ENCODE assay signal across 1 cellular context in the genomic region with DNA sequence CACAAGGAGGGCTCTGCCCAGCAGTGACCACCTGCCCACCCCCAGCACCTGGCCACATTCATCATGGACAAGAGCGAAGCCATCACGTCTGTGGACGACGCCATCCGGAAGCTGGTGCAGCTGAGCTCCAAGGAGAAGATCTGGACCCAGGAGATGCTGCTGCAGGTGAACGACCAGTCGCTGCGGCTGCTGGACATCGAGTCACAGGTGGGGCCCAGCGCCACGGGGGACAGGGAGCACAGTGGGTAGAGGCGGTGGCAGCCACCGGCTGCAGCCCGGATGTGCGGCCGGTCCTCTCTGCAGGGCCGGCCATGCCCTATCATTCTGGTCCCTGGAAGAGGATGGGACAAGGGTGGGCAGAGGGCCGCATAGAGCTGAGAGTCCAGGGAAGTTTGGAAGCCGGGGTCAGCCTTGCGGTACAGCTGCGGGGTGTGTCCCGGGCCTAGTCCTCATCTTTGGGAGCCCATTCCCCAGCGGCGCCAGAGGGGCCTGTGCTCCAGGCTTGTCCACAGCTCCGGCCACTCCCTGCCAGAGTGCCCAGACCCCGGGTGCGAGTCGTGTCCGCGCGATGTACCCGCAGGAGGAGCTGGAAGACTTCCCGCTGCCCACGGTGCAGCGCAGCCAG.
TF ChIP-seq lines count a peak whose summit lies in the region.

No MANE protein-coding gene starts in this region.

TF ChIP-seq in GM12878, 131 proteins besides CTCF, POLR2A, EP300 and RAD21:
- no peak for TF ChIP-seq ZNF384 (IDR thresholded peaks at IDR 0.05; ENCODE audit: borderline replicate concordance, low read depth, low read length)
- TF ChIP-seq BRCA1 (IDR thresholded peaks at IDR 0.05; ENCODE audit: low read depth, low read length): no peak
- TF ChIP-seq SPI1 (IDR thresholded peaks at IDR 0.05; ENCODE audit: borderline replicate concordance, insufficient read depth, low read depth, low read length): no peak
- TF ChIP-seq, protein P1, sequence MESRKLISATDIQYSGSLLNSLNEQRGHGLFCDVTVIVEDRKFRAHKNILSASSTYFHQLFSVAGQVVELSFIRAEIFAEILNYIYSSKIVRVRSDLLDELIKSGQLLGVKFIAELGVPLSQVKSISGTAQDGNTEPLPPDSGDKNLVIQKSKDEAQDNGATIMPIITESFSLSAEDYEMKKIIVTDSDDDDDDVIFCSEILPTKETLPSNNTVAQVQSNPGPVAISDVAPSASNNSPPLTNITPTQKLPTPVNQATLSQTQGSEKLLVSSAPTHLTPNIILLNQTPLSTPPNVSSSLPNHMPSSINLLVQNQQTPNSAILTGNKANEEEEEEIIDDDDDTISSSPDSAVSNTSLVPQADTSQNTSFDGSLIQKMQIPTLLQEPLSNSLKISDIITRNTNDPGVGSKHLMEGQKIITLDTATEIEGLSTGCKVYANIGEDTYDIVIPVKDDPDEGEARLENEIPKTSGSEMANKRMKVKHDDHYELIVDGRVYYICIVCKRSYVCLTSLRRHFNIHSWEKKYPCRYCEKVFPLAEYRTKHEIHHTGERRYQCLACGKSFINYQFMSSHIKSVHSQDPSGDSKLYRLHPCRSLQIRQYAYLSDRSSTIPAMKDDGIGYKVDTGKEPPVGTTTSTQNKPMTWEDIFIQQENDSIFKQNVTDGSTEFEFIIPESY (IDR thresholded peaks at IDR 0.05): no peak
- TF ChIP-seq, protein P2, sequence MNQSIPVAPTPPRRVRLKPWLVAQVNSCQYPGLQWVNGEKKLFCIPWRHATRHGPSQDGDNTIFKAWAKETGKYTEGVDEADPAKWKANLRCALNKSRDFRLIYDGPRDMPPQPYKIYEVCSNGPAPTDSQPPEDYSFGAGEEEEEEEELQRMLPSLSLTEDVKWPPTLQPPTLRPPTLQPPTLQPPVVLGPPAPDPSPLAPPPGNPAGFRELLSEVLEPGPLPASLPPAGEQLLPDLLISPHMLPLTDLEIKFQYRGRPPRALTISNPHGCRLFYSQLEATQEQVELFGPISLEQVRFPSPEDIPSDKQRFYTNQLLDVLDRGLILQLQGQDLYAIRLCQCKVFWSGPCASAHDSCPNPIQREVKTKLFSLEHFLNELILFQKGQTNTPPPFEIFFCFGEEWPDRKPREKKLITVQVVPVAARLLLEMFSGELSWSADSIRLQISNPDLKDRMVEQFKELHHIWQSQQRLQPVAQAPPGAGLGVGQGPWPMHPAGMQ (IDR thresholded peaks at IDR 0.05; ENCODE audit: borderline replicate concordance): no peak
- no peak for TF ChIP-seq FOXK2 (IDR thresholded peaks at IDR 0.05)
- no peak for TF ChIP-seq NBN (IDR thresholded peaks at IDR 0.05)
- TF ChIP-seq IKZF2 (IDR thresholded peaks at IDR 0.05): no peak
- TF ChIP-seq SMARCA5 (IDR thresholded peaks at IDR 0.05): no peak
- TF ChIP-seq ESRRA (IDR thresholded peaks at IDR 0.05; ENCODE audit: low read length): no peak
- TF ChIP-seq STAT1 (conservative IDR thresholded peaks at IDR 0.05): no peak
- TF ChIP-seq ASH2L (IDR thresholded peaks at IDR 0.05; ENCODE audit: borderline replicate concordance, low read depth): no peak
- no peak for TF ChIP-seq MTA2 (IDR thresholded peaks at IDR 0.05; ENCODE audit: low read depth)
- TF ChIP-seq, protein P3, sequence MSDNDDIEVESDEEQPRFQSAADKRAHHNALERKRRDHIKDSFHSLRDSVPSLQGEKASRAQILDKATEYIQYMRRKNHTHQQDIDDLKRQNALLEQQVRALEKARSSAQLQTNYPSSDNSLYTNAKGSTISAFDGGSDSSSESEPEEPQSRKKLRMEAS (IDR thresholded peaks at IDR 0.05; ENCODE audit: low read depth, low read length): no peak
- TF ChIP-seq, protein P4, sequence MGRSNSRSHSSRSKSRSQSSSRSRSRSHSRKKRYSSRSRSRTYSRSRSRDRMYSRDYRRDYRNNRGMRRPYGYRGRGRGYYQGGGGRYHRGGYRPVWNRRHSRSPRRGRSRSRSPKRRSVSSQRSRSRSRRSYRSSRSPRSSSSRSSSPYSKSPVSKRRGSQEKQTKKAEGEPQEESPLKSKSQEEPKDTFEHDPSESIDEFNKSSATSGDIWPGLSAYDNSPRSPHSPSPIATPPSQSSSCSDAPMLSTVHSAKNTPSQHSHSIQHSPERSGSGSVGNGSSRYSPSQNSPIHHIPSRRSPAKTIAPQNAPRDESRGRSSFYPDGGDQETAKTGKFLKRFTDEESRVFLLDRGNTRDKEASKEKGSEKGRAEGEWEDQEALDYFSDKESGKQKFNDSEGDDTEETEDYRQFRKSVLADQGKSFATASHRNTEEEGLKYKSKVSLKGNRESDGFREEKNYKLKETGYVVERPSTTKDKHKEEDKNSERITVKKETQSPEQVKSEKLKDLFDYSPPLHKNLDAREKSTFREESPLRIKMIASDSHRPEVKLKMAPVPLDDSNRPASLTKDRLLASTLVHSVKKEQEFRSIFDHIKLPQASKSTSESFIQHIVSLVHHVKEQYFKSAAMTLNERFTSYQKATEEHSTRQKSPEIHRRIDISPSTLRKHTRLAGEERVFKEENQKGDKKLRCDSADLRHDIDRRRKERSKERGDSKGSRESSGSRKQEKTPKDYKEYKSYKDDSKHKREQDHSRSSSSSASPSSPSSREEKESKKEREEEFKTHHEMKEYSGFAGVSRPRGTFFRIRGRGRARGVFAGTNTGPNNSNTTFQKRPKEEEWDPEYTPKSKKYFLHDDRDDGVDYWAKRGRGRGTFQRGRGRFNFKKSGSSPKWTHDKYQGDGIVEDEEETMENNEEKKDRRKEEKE (IDR thresholded peaks at IDR 0.05): no peak
- TF ChIP-seq, protein P5, sequence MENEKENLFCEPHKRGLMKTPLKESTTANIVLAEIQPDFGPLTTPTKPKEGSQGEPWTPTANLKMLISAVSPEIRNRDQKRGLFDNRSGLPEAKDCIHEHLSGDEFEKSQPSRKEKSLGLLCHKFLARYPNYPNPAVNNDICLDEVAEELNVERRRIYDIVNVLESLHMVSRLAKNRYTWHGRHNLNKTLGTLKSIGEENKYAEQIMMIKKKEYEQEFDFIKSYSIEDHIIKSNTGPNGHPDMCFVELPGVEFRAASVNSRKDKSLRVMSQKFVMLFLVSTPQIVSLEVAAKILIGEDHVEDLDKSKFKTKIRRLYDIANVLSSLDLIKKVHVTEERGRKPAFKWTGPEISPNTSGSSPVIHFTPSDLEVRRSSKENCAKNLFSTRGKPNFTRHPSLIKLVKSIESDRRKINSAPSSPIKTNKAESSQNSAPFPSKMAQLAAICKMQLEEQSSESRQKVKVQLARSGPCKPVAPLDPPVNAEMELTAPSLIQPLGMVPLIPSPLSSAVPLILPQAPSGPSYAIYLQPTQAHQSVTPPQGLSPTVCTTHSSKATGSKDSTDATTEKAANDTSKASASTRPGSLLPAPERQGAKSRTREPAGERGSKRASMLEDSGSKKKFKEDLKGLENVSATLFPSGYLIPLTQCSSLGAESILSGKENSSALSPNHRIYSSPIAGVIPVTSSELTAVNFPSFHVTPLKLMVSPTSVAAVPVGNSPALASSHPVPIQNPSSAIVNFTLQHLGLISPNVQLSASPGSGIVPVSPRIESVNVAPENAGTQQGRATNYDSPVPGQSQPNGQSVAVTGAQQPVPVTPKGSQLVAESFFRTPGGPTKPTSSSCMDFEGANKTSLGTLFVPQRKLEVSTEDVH (IDR thresholded peaks at IDR 0.05; ENCODE audit: low read depth, partially characterized antibody): no peak
TF ChIP-seq in GM12878: peak in this region for 0.
